28 cellular contexts compared by ENCODE assay signal in the genomic region with DNA sequence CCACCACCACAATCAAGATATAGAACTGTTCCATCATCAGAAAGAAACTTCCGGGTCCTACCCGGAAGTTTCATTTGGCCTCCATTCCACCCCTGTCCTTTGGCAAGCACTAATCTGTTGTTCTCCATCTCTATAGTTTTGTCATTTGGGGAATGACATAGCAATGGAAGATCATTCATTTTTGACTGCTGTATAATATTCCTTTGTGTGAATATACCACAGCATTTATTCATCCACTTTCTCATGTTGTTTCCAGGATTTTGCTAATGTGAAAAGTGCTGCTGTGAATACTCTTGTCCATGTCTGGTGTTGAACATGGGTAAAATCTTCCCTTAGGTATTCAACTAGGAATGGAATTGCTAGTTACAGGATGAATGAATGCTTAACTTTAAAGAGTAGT. TPM values are rescaled to one million over a fixed set of nuclear protein-coding genes. Genes with fewer than 3 reads are reported as not detected.
DNase-seq lines count a peak whose midpoint lies in the region; ATAC-seq, FAIRE-seq and TF ChIP-seq lines count a peak whose summit lies in the region.
"Had no signal": no experiment of that assay in that cellular context is flagged by ENCODE, and none has a peak within 500 bp of the region (broad histone marks: within the 10 kb centered on the region; RNA-seq: fewer than 3 reads in every experiment).

No MANE protein-coding gene starts in this region.

- no peak overlapping the region for H3K4me2 ChIP-seq in K562 (ENCODE audit: insufficient read depth, low read length)
- H3K4me2 ChIP-seq: BLaER1 had no signal

- no peaks in the 10 kb centered on the region for H4K20me1 ChIP-seq in K562 (replicated peaks; ENCODE audit: control insufficient read depth, insufficient read depth, low read length)
- H4K20me1 ChIP-seq: BLaER1 had no signal

- in situ Hi-C loops in K562 (cut with MboI), result no loop called here

- WGBS in K562 (ENCODE audit: insufficient coverage, low coverage, missing lambda C conversion rate), result 33% methylated on average over 2 of the region's 2 CpGs

- H2AFZ ChIP-seq in K562 (ENCODE audit: low read depth, low read length), result no peak overlapping the region

- intact Hi-C loops in K562 (cut with micrococcal nuclease), result no loop called here

- no peak overlapping the region for H3K9ac ChIP-seq in K562 (ENCODE audit: insufficient read depth in 1 of 2, low read depth in 2 of 2, low read length in 2 of 2)
- H3K9ac ChIP-seq: BLaER1 had no signal

- H3K4me3 ChIP-seq in HEK293 (ENCODE audit: low read depth, low read length) (no peak overlapping the region), K562 (no peak overlapping the region)
- H3K4me3 ChIP-seq: BLaER1, GM12878 had no signal

- POLR2A ChIA-PET in HEK293 (lab: Yijun Ruan, JAX), result no interaction called here
- POLR2A ChIA-PET in K562 (lab: Yijun Ruan, JAX), result no interaction called here

- H3K27me3 ChIP-seq in K562 (ENCODE audit: control insufficient read depth in 2 of 2, insufficient read depth in 2 of 2, low read length in 2 of 2), result peaks cover 5 to 18% of the 10 kb centered on the region in 2 experiments; a peak in 3 of 5 replicates
- H3K27me3 ChIP-seq: BE2C, BLaER1 had no signal

- no peaks in the 10 kb centered on the region for H3K79me2 ChIP-seq in K562 (ENCODE audit: control insufficient read depth, insufficient read depth, low read length)

- no peak for TF ChIP-seq POLR2A in K562 (conservative IDR thresholded peaks at IDR 0.05)

- CTCF ChIA-PET in HEK293 (lab: Yijun Ruan, JAX) (no interaction called here), K562 (lab: Yijun Ruan, JAX; ENCODE audit: low intra/inter-chr PET ratio) (no interaction called here)

- H3K9me1 ChIP-seq in K562 (ENCODE audit: control insufficient read depth, insufficient read depth, low read length), result no peaks in the 10 kb centered on the region

- no TSS peak for BruUV-seq in K562 (replicated peaks; lab: Mats Ljungman, UMichigan)

- no peak for TF ChIP-seq RAD21 in K562 (CRISPR knock-in tag; conservative IDR thresholded peaks at IDR 0.05 in 1 of 2, IDR thresholded peaks at IDR 0.05 in 1 of 2)

- H3K9me3 ChIP-seq in HEK293 (ENCODE audit: control insufficient read depth, insufficient read depth, low read depth, low read length) (no peaks in the 10 kb centered on the region), K562 (replicated peaks; ENCODE audit: control insufficient read depth, insufficient read depth, low read depth, low read length) (no peaks in the 10 kb centered on the region)
- H3K9me3 ChIP-seq: BE2C had no signal

- ATAC-seq in K562 (no peak), GM21447 (IDR thresholded peaks at IDR 0.05; ENCODE audit: unreplicated experiment) (no peak)
- ATAC-seq: GM12878 had no signal

- H3K36me3 ChIP-seq in HEK293 (ENCODE audit: control insufficient read depth in 2 of 2, insufficient read depth in 1 of 2, low read length in 2 of 2), result no peaks in the 10 kb centered on the region
- no peaks in the 10 kb centered on the region for H3K36me3 ChIP-seq in K562 (ENCODE audit: control insufficient read depth, insufficient read depth, low read length)
- H3K36me3 ChIP-seq: BE2C, BLaER1 had no signal

- TF ChIP-seq EP300 in K562 (IDR thresholded peaks at IDR 0.05; ENCODE audit: low read length), result no peak

- TF ChIP-seq CTCF in HEK293 (tag by site-specific recombination; IDR thresholded peaks at IDR 0.05) (no peak), K562 (IDR thresholded peaks at IDR 0.05 in 2 of 3, conservative IDR thresholded peaks at IDR 0.05 in 1 of 3; ENCODE audit: insufficient read depth in 2 of 3, low read depth in 1 of 3, low read length in 3 of 3) (no peak)

- H3K27ac ChIP-seq in HEK293 (ENCODE audit: extremely low read depth, low read depth, low read length) (no peak overlapping the region), K562 (ENCODE audit: extremely low read depth, low read depth, low read length) (no peak overlapping the region)
- H3K27ac ChIP-seq: BLaER1 had no signal

- no peak for DNase-seq in K562 (ENCODE audit: extremely low read depth in 1 of 4, low spot score in 3 of 4)
- DNase-seq in urothelium cell line (ENCODE audit: low spot score), result no peak
- DNase-seq in amygdala (lab: John Stamatoyannopoulos, UW), result no peak
- DNase-seq: 8988T; ACHN; BE2C; C1 segment of cervical spinal cord; CD4-positive, alpha-beta memory T cell; CD4-positive, CD25-positive, alpha-beta regulatory T cell; CD8-positive, alpha-beta memory T cell; COR-L47; DMS 273 treated with DMSO at 0.1 percent for 48 hours; DMS153; DMS53; DMS79; DND-41; EL; GDM1 had no signal

- FAIRE-seq in K562 (lab: Jason Lieb, UNC), result no peak
- FAIRE-seq in urothelium cell line (lab: Jason Lieb, UNC), result peak; percentile 17
- FAIRE-seq: GM12878, GM12892, GM18507 had no signal

- H3K4me1 ChIP-seq in HEK293 (ENCODE audit: control insufficient read depth, insufficient read depth, low read length) (no peaks in the 10 kb centered on the region), K562 (replicated peaks in 1 of 2; ENCODE audit: control insufficient read depth in 2 of 2, insufficient read depth in 2 of 2, low read length in 2 of 2) (no peaks in the 10 kb centered on the region)
- H3K4me1 ChIP-seq: BE2C had no signal

TF ChIP-seq in HEK293, 187 proteins besides CTCF, POLR2A, EP300 and RAD21:
- no peak for TF ChIP-seq ZNF600 (tag by site-specific recombination; IDR thresholded peaks at IDR 0.05)
- TF ChIP-seq ZFP41 (tag by site-specific recombination; IDR thresholded peaks at IDR 0.05; ENCODE audit: borderline replicate concordance), result no peak
- peak; percentile 51 for TF ChIP-seq ZNF146 (tag by site-specific recombination; IDR thresholded peaks at IDR 0.05)

TF ChIP-seq in K562, 482 proteins besides CTCF, POLR2A, EP300 and RAD21 (continues in another document):
- no peak for TF ChIP-seq POLR2AphosphoS2 (IDR thresholded peaks at IDR 0.05; ENCODE audit: low read length)
- peak; percentile 21 for TF ChIP-seq RBM25 (IDR thresholded peaks at IDR 0.05; ENCODE audit: low read depth, low read length, severe bottlenecking)

RNA-seq across cellular contexts. Expression of a gene that starts 53.1 kb away (rescaled TPM):
- total RNA-seq in K562 (2011; cell fraction: chromatin; rRNA removed; ENCODE audit: low replicate concordance), result 0.35 and 0.42 TPM in 2 replicates
- 0.17 and 0.53 TPM in 2 replicates for total RNA-seq in K562 (2011; cell fraction: nucleolus; rRNA removed)
- 0.23 and 0.59 TPM in 2 replicates for total RNA-seq in K562 (2011; cell fraction: nucleoplasm; rRNA removed)
- total RNA-seq in K562 (2014; rRNA removed), result not detected in 2 replicates
- total RNA-seq in K562 (2014; rRNA removed; fragmentation: Illumina TruSeq; extraction: Trizol), result 0.06 TPM in 1 of 2 replicates, not detected in the other
- not detected in 2 replicates for total RNA-seq in K562 (2015; rRNA removed; fragmentation: Illumina TruSeq; extraction: Trizol)
- 0.22 and 0.31 TPM in 2 replicates for total RNA-seq in K562 (2021)
- 0.49 and 0.56 TPM in 2 replicates for polyA plus RNA-seq in K562 (2011; rRNA removed)
- polyA plus RNA-seq in K562 (2011; cell fraction: cytosol; rRNA removed), result 0.25 and 0.28 TPM in 2 replicates
- 0.52 and 0.82 TPM in 2 replicates for polyA plus RNA-seq in K562 (2011; cell fraction: nucleus; rRNA removed)
- 0.12 TPM in 1 of 2 replicates, not detected in the other for polyA plus RNA-seq in K562 (2012)
- polyA plus RNA-seq in K562 (2014; fragmentation: Illumina TruSeq; extraction: Trizol), result not detected in 2 replicates
- polyA plus RNA-seq in K562 (2014; fragmentation: Nextera tagmentation; extraction: Ambion mirVana), result not detected
- not detected in 2 replicates for polyA plus RNA-seq in K562 (2014; rRNA removed)
- 0.39 and 0.56 TPM in 2 replicates for polyA minus RNA-seq in K562 (2011; rRNA and poly(A)+ RNA removed)
- polyA minus RNA-seq in K562 (2011; cell fraction: cytosol; rRNA and poly(A)+ RNA removed), result not detected in 2 replicates
- 0.44 and 0.94 TPM in 2 replicates for polyA minus RNA-seq in K562 (2011; cell fraction: nucleus; rRNA and poly(A)+ RNA removed)
- total RNA-seq: A673; CD4-positive, alpha-beta memory T cell; CD4-positive, CD25-positive, alpha-beta regulatory T cell; Daoy; G401 had no signal
- polyA plus RNA-seq: AG04450; CD4-positive, alpha-beta memory T cell; CD8-positive, alpha-beta memory T cell had no signal
